9 cellular contexts compared by ENCODE assay signal in the genomic region with DNA sequence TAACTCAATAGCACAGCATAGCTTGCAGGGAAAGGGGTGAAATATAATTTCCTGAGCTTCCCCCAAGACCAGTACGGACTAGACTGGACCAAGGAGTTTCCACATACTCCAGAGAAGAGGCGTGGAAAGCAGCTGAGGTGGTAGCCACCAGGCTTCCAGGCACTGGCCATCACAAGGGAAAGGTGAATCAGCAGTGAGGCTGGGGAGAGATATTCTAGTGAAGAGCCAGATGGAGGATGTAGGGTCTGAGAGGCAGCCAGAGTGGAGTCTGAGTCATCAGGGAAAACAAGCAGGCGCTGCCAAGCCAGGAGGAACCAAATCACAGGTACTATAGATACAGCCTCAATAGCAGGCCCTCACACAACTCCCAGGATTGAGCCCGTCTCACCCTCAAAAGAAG. TPM values are rescaled to one million over a fixed set of nuclear protein-coding genes. Genes with fewer than 3 reads are reported as not detected.
DNase-seq lines count a peak whose midpoint lies in the region; ATAC-seq and TF ChIP-seq lines count a peak whose summit lies in the region.
"Had no signal": no experiment of that assay in that cellular context is flagged by ENCODE, and none has a peak within 500 bp of the region (broad histone marks: within the 10 kb centered on the region; RNA-seq: fewer than 3 reads in every experiment).

No MANE protein-coding gene starts in this region.

- in situ Hi-C loops in IMR-90 (cut with MboI; ENCODE audit: low sequenced_read_pairs), result no loop called here
- in situ Hi-C loops in brain microvascular endothelial cell (cut with HindIII; ENCODE audit: low pct_ligation_motif_present, low sequenced_read_pairs), result no loop called here

- peak overlapping the region; percentile 33; the same call in 1 of the 2 replicates for H3K4ac ChIP-seq in IMR-90 (ENCODE audit: low read depth, low read length)

- no peak overlapping the region for H4K5ac ChIP-seq in IMR-90 (ENCODE audit: low read depth, low read length)

- no peak for TF ChIP-seq POLR2A in IMR-90 (IDR thresholded peaks at IDR 0.05; ENCODE audit: low read depth, low read length)

- no peak overlapping the region for H2BK5ac ChIP-seq in IMR-90 (ENCODE audit: low read depth, low read length, poor library complexity, severe bottlenecking)

- TF ChIP-seq CTCF in IMR-90 (conservative IDR thresholded peaks at IDR 0.05; ENCODE audit: low read depth, low read length), result no peak
- no peak for TF ChIP-seq CTCF in brain microvascular endothelial cell (IDR thresholded peaks at IDR 0.05; ENCODE audit: low read depth, low read length, missing control alignments)
- TF ChIP-seq CTCF in right atrium auricular region (IDR thresholded peaks at IDR 0.05), result no peak

- peak overlapping the region; percentile 43; the same call in 1 of the 2 replicates for H3K23ac ChIP-seq in IMR-90 (ENCODE audit: low read depth, low read length)

- dilution Hi-C loops in IMR-90 (cut with HindIII; ENCODE audit: low sequenced_read_pairs, unreplicated experiment), result no loop called here

- H3K27ac ChIP-seq in IMR-90 (ENCODE audit: insufficient read depth, low read length) (no peak overlapping the region), brain microvascular endothelial cell (peak overlapping the region; percentile 24), right atrium auricular region (no peak overlapping the region)

- no CpG with 5 or more reads among the region's 4 CpGs for WGBS in IMR-90 (ENCODE audit: extremely low coverage in 2 of 2, insufficient read length in 1 of 2), 2 experiments

- intact Hi-C loops in IMR-90 (cut with micrococcal nuclease), result no loop called here
- intact Hi-C loops in cardiac septum (cut with DNase I), result no loop called here

- no peak overlapping the region for H3K18ac ChIP-seq in IMR-90 (ENCODE audit: low read depth, low read length)

- no peak overlapping the region for H3K4me2 ChIP-seq in IMR-90 (ENCODE audit: low read depth, low read length)

- POLR2A ChIA-PET in IMR-90 (lab: Charles Lee; ENCODE audit: unreplicated experiment), result no interaction called here

- BruUV-seq in IMR-90 (replicated peaks; lab: Mats Ljungman, UMichigan), result no TSS peak

- peak; percentile 58 for DNase-seq in DMS 273 (lab: John Stamatoyannopoulos, UW; ENCODE audit: unreplicated experiment)
- peak; percentile 94 for DNase-seq in IMR-90
- DNase-seq in brain microvascular endothelial cell, result peak; percentile 89
- peak; percentile 74 to 91 for DNase-seq in lung microvascular endothelial cell (ENCODE audit: low read depth in 2 of 2)
- DNase-seq in NOMO-1 (lab: John Stamatoyannopoulos, UW; ENCODE audit: unreplicated experiment in 2 of 2), result no peak
- no peak for DNase-seq in right atrium auricular region (ENCODE audit: low spot score)
- no peak for DNase-seq in cardiac septum (ENCODE audit: low spot score)
- DNase-seq: NCI-H2227 treated with DMSO at 0.1 percent for 48 hours had no signal

- H4K91ac ChIP-seq in IMR-90 (ENCODE audit: insufficient read depth, low read depth, low read length), result no peak overlapping the region

- no peak overlapping the region for H3K56ac ChIP-seq in IMR-90 (ENCODE audit: extremely low read depth, insufficient read depth, low read length)

- CTCF ChIA-PET in IMR-90 (lab: Yijun Ruan, JAX), result no interaction called here

- no peak for TF ChIP-seq RAD21 in IMR-90 (IDR thresholded peaks at IDR 0.05; ENCODE audit: low read length)

- H3K36me3 ChIP-seq in IMR-90 (ENCODE audit: control insufficient read depth, insufficient read depth, low read length), result no peaks in the 10 kb centered on the region
- H3K36me3 ChIP-seq in brain microvascular endothelial cell (replicated peaks), result no peaks in the 10 kb centered on the region
- H3K36me3 ChIP-seq in right atrium auricular region, result no peaks in the 10 kb centered on the region

- peak overlapping the region; percentile 69 for H2AFZ ChIP-seq in IMR-90 (replicated peaks; ENCODE audit: low read length, poor library complexity)

- peak overlapping the region; percentile 64; the same call in 1 of the 2 replicates for H2BK20ac ChIP-seq in IMR-90 (ENCODE audit: low read depth, low read length)

- peak overlapping the region; percentile 19 for H2AK9ac ChIP-seq in IMR-90 (replicated peaks; ENCODE audit: low read depth, low read length, poor library complexity)

- H3K9me1 ChIP-seq in IMR-90 (ENCODE audit: insufficient read depth, low read length), result 0 out of 2 replicates have a peak, but pooled peaks cover 5% of the 10 kb centered on the region

- H2BK15ac ChIP-seq in IMR-90 (ENCODE audit: low read depth, low read length), result no peak overlapping the region

- H4K20me1 ChIP-seq in IMR-90 (ENCODE audit: insufficient read depth, low read length), result no peaks in the 10 kb centered on the region

- no peak overlapping the region for H3K9ac ChIP-seq in IMR-90 (ENCODE audit: low read depth, low read length)

- H3K27me3 ChIP-seq in IMR-90 (ENCODE audit: control insufficient read depth, insufficient read depth, low read length), result no peaks in the 10 kb centered on the region
- H3K27me3 ChIP-seq in brain microvascular endothelial cell (replicated peaks), result no peaks in the 10 kb centered on the region
- no peaks in the 10 kb centered on the region for H3K27me3 ChIP-seq in right atrium auricular region

- H3K4me3 ChIP-seq in IMR-90 (ENCODE audit: insufficient read depth, low read depth, low read length), result no peak overlapping the region
- no peak overlapping the region for H3K4me3 ChIP-seq in brain microvascular endothelial cell (ENCODE audit: low read depth, low read length)
- no peak overlapping the region for H3K4me3 ChIP-seq in right atrium auricular region

- H3K4me1 ChIP-seq in IMR-90 (ENCODE audit: control insufficient read depth, insufficient read depth, low read length) (no peaks in the 10 kb centered on the region), right atrium auricular region (no peaks in the 10 kb centered on the region)

- 0 out of 4 replicates have a peak overlapping the region, but pooled peaks of 1 of the 2 experiments have one; percentile 22 for H4K8ac ChIP-seq in IMR-90 (ENCODE audit: low read depth in 2 of 2, low read length in 2 of 2)

- 0 out of 2 replicates have a peak overlapping the region, but pooled peaks have one; percentile 63 for H2BK120ac ChIP-seq in IMR-90 (ENCODE audit: low read depth, low read length)

- 0 out of 2 replicates have a peak overlapping the region, but pooled peaks have one; percentile 10 for H3K14ac ChIP-seq in IMR-90 (replicated peaks; ENCODE audit: low read depth, low read length)

- H3K9me3 ChIP-seq in IMR-90 (ENCODE audit: control insufficient read depth, insufficient read depth, low read length) (no peaks in the 10 kb centered on the region), right atrium auricular region (no peaks in the 10 kb centered on the region)

- ATAC-seq in IMR-90 (ENCODE audit: low read depth), result peak; percentile 85
- no peak for ATAC-seq in GM18498 (IDR thresholded peaks at IDR 0.05; ENCODE audit: unreplicated experiment)

- H3K79me1 ChIP-seq in IMR-90 (ENCODE audit: low read depth in 1 of 2, low read length in 2 of 2), result no peaks in the 10 kb centered on the region

- 0 out of 2 replicates have a peak overlapping the region, but pooled peaks have one; percentile 33 for H2AK5ac ChIP-seq in IMR-90 (ENCODE audit: low read depth, low read length)

TF ChIP-seq in IMR-90, 13 proteins besides CTCF, POLR2A, EP300 and RAD21:
- TF ChIP-seq BHLHE40 (IDR thresholded peaks at IDR 0.05; ENCODE audit: low read depth, low read length) (no peak), CEBPB (IDR thresholded peaks at IDR 0.05; ENCODE audit: low read depth, low read length) (peak; percentile 37; the same call in 1 of the 2 replicates), SMC3 (IDR thresholded peaks at IDR 0.05; ENCODE audit: low read depth, low read length) (no peak), MAFK (IDR thresholded peaks at IDR 0.05; ENCODE audit: low read depth, low read length) (no peak), RFX5 (IDR thresholded peaks at IDR 0.05; ENCODE audit: low read depth, low read length) (no peak), MAZ (IDR thresholded peaks at IDR 0.05; ENCODE audit: borderline replicate concordance, low read depth, low read length) (0 out of 2 replicates have a peak, but pooled peaks have one; percentile 13), MXI1 (IDR thresholded peaks at IDR 0.05; ENCODE audit: borderline replicate concordance, low read depth, low read length) (no peak), CHD1 (IDR thresholded peaks at IDR 0.05; ENCODE audit: low read depth, low read length) (no peak), RCOR1 (IDR thresholded peaks at IDR 0.05; ENCODE audit: insufficient replicate concordance, low read length) (peak; percentile 58), FOS (IDR thresholded peaks at IDR 0.05; ENCODE audit: low read depth, low read length) (peak; percentile 66)
- TF ChIP-seq, protein P1, sequence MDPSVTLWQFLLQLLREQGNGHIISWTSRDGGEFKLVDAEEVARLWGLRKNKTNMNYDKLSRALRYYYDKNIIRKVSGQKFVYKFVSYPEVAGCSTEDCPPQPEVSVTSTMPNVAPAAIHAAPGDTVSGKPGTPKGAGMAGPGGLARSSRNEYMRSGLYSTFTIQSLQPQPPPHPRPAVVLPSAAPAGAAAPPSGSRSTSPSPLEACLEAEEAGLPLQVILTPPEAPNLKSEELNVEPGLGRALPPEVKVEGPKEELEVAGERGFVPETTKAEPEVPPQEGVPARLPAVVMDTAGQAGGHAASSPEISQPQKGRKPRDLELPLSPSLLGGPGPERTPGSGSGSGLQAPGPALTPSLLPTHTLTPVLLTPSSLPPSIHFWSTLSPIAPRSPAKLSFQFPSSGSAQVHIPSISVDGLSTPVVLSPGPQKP (IDR thresholded peaks at IDR 0.05; ENCODE audit: borderline replicate concordance, low read depth, low read length), result no peak
- TF ChIP-seq, protein P2, sequence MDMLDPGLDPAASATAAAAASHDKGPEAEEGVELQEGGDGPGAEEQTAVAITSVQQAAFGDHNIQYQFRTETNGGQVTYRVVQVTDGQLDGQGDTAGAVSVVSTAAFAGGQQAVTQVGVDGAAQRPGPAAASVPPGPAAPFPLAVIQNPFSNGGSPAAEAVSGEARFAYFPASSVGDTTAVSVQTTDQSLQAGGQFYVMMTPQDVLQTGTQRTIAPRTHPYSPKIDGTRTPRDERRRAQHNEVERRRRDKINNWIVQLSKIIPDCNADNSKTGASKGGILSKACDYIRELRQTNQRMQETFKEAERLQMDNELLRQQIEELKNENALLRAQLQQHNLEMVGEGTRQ (IDR thresholded peaks at IDR 0.05; ENCODE audit: low read depth, low read length), result no peak

RNA-seq across cellular contexts. Expression of a gene that starts 9.6 kb away (rescaled TPM):
- total RNA-seq in IMR-90 (2012; rRNA removed) (14.0 and 22.5 TPM in 2 replicates), lung microvascular endothelial cell (5.4 and 7.3 TPM in 2 replicates), right atrium auricular region (1 to 10 TPM; 3.3 to 5.1 TPM), cardiac septum (7.1 TPM)
- polyA plus RNA-seq in IMR-90 (2012; rRNA removed), result 4.4 and 6.1 TPM in 2 replicates
- 0.53 and 0.65 TPM in 2 replicates for polyA plus RNA-seq in IMR-90 (2012; cell fraction: cytosol; rRNA removed)
- 2.9 and 24.7 TPM in 2 replicates for polyA plus RNA-seq in IMR-90 (2012; cell fraction: nucleus; rRNA removed; ENCODE audit: low replicate concordance)

Comparison
In these comparisons a context has a peak if more than half of its experiments do, and no peak if none do; other contexts are left out.
1. DNase-seq: peak in DMS 273 (single experiment), IMR-90 (single experiment), brain microvascular endothelial cell (single experiment) and lung microvascular endothelial cell (2 of 2); none in NOMO-1 (0 of 2), right atrium auricular region (single experiment) and cardiac septum (single experiment).